ENCODE assay signal across 26 cellular contexts in genomic region chr18:46299465-46300004, GRCh38.
DNase-seq lines count a peak whose midpoint lies in the region; ATAC-seq, FAIRE-seq and TF ChIP-seq lines count a peak whose summit lies in the region.
"Had no signal": no experiment of that assay in that cellular context is flagged by ENCODE, and none has a peak within 500 bp of the region (broad histone marks: within the 10 kb centered on the region; RNA-seq: fewer than 3 reads in every experiment).

No MANE protein-coding gene starts in this region.

- 53% methylated on average over 7 of the region's 7 CpGs for WGBS in A549 (ENCODE audit: missing lambda C conversion rate)
- WGBS in K562 (ENCODE audit: insufficient coverage, low coverage, missing lambda C conversion rate) = 5% methylated on average over 7 of the region's 7 CpGs
- 71 to 80% methylated on average over 7 of the region's 7 CpGs for WGBS in transverse colon (ENCODE audit: low coverage in 1 of 2), 2 donors
- 65 to 74% methylated on average over 7 of the region's 7 CpGs for WGBS in pancreas, 2 donors

- no peak overlapping the region for H3K9ac ChIP-seq in K562 (ENCODE audit: insufficient read depth in 1 of 2, low read depth in 2 of 2, low read length in 2 of 2)
- H3K9ac ChIP-seq: BLaER1 treated with 17β-estradiol and CSF1 and Interleukin-3, amounts not matched to agents 10 nM and 100 nM; GM23248 had no signal

- H3K4me3 ChIP-seq in A549 (no peak overlapping the region), K562 (no peak overlapping the region), transverse colon (no peak overlapping the region), pancreas (no peak overlapping the region)
- H3K4me3 ChIP-seq: BLaER1 treated with 17β-estradiol and CSF1 and Interleukin-3, amounts not matched to agents 10 nM and 100 nM; GM12878; GM23248 had no signal

- H3K27me3 ChIP-seq in K562 (ENCODE audit: control insufficient read depth in 2 of 2, insufficient read depth in 2 of 2, low read length in 2 of 2) (peaks cover 9 to 25% of the 10 kb centered on the region in 2 experiments; a peak in 3 of 5 replicates), transverse colon (no peaks in the 10 kb centered on the region), pancreas (no peaks in the 10 kb centered on the region)
- H3K27me3 ChIP-seq: BE2C; BLaER1 treated with 17β-estradiol and CSF1 and Interleukin-3, amounts not matched to agents 10 nM and 100 nM had no signal

- CTCF ChIA-PET in A549 (lab: Yijun Ruan, JAX) = interaction anchor here (1.0 to 2.4 kb wide), 2 partner anchors 18 to 359 kb away, joined by 3 to 10 read pairs; no protein-coding TSS in a partner anchor
- CTCF ChIA-PET in K562 (lab: Yijun Ruan, JAX; ENCODE audit: low intra/inter-chr PET ratio) = no interaction called here

- H3K9me3 ChIP-seq in A549 = no peaks in the 10 kb centered on the region
- no peaks in the 10 kb centered on the region for H3K9me3 ChIP-seq in K562 (replicated peaks; ENCODE audit: control insufficient read depth, insufficient read depth, low read depth, low read length)
- H3K9me3 ChIP-seq in transverse colon = no peaks in the 10 kb centered on the region
- no peaks in the 10 kb centered on the region for H3K9me3 ChIP-seq in pancreas
- H3K9me3 ChIP-seq: BE2C; BLaER1 treated with 17β-estradiol and CSF1 and Interleukin-3, amounts not matched to agents 10 nM and 100 nM had no signal

- ATAC-seq in A549 = no peak
- ATAC-seq in K562 = no peak
- no peak for ATAC-seq in pancreas
- ATAC-seq: GM12878, HCT116 had no signal

- in situ Hi-C loops in K562 (cut with MboI) (loop anchor here (25.0 kb wide), 1 partner anchor 188 kb away; no protein-coding TSS in a partner anchor), transverse colon (cut with MboI; ENCODE audit: low pct_ligation_motif_present in 1 of 4, low pct_unique_long_range_greater_than_20kb in 1 of 4, low sequenced_read_pairs in 3 of 4) (loop anchor here in 2 of 4 donors (25.0 kb wide), 2 partner anchors 188 to 363 kb away; partner anchors contain the start of gene LOXHD1 (in 2 of the 2))

- no peak overlapping the region for H2AFZ ChIP-seq in K562 (ENCODE audit: low read depth, low read length)
- H2AFZ ChIP-seq: GM23248 had no signal

- TF ChIP-seq CTCF in A549 (IDR thresholded peaks at IDR 0.05) (no peak), K562 (IDR thresholded peaks at IDR 0.05 in 2 of 3, conservative IDR thresholded peaks at IDR 0.05 in 1 of 3; ENCODE audit: insufficient read depth in 2 of 3, low read depth in 1 of 3, low read length in 3 of 3) (no peak), transverse colon (IDR thresholded peaks at IDR 0.05) (no peak), pancreas (IDR thresholded peaks at IDR 0.05) (no peak)

- no peak for TF ChIP-seq EP300 in A549 (IDR thresholded peaks at IDR 0.05)
- TF ChIP-seq EP300 in K562 (IDR thresholded peaks at IDR 0.05; ENCODE audit: low read length) = no peak
- no peak for TF ChIP-seq EP300 in transverse colon (IDR thresholded peaks at IDR 0.05; ENCODE audit: low read depth)

- H3K36me3 ChIP-seq in K562 (ENCODE audit: control insufficient read depth, insufficient read depth, low read length) (no peaks in the 10 kb centered on the region), transverse colon (no peaks in the 10 kb centered on the region), pancreas (no peaks in the 10 kb centered on the region)
- H3K36me3 ChIP-seq: BE2C; BLaER1 treated with 17β-estradiol and CSF1 and Interleukin-3, amounts not matched to agents 10 nM and 100 nM had no signal

- no TSS peak for BruUV-seq in K562 (replicated peaks; lab: Mats Ljungman, UMichigan)

- no peaks in the 10 kb centered on the region for H3K79me2 ChIP-seq in K562 (ENCODE audit: control insufficient read depth, insufficient read depth, low read length)

- no peak for FAIRE-seq in A549 (lab: Jason Lieb, UNC)
- FAIRE-seq in K562 (lab: Jason Lieb, UNC) = no peak
- FAIRE-seq in pancreas (lab: Jason Lieb, UNC) = no peak
- FAIRE-seq: A204.1, D721Med, GM12878, GM19239 had no signal

- no peaks in the 10 kb centered on the region for H3K9me1 ChIP-seq in K562 (ENCODE audit: control insufficient read depth, insufficient read depth, low read length)

- no peak overlapping the region for H3K4me2 ChIP-seq in A549
- no peak overlapping the region for H3K4me2 ChIP-seq in K562 (ENCODE audit: insufficient read depth, low read length)
- H3K4me2 ChIP-seq: BLaER1 treated with 17β-estradiol and CSF1 and Interleukin-3, amounts not matched to agents 10 nM and 100 nM had no signal

- peak; percentile 23 for DNase-seq in NCI-H2227 treated with DMSO at 0.1 percent for 48 hours (lab: John Stamatoyannopoulos, UW)
- DNase-seq in NCI-H2227 (lab: John Stamatoyannopoulos, UW; ENCODE audit: unreplicated experiment) = no peak
- DNase-seq in A549 (ENCODE audit: low read depth in 1 of 2, low spot score in 1 of 2) = no peak
- no peak for DNase-seq in K562 (ENCODE audit: extremely low read depth in 1 of 4, low spot score in 3 of 4)
- peak; percentile 9 for DNase-seq in mesenteric fat pad (ENCODE audit: low spot score)
- no peak for DNase-seq in transverse colon
- no peak for DNase-seq in pancreas
- DNase-seq in inferior parietal cortex (ENCODE audit: extremely low spot score) = no peak
- DNase-seq: ACHN; AML-193; BE2C; CD4-positive, alpha-beta T cell; CD8-positive, alpha-beta memory T cell; DMS 273 treated with DMSO at 0.1 percent for 48 hours; DMS79; EL; GDM1; GM23248; H9 had no signal

- no peaks in the 10 kb centered on the region for H4K20me1 ChIP-seq in K562 (replicated peaks; ENCODE audit: control insufficient read depth, insufficient read depth, low read length)
- H4K20me1 ChIP-seq: BLaER1 treated with 17β-estradiol and CSF1 and Interleukin-3, amounts not matched to agents 10 nM and 100 nM had no signal

- TF ChIP-seq RAD21 in A549 (conservative IDR thresholded peaks at IDR 0.05 in 1 of 2, IDR thresholded peaks at IDR 0.05 in 1 of 2) (no peak), K562 (CRISPR knock-in tag; conservative IDR thresholded peaks at IDR 0.05 in 1 of 2, IDR thresholded peaks at IDR 0.05 in 1 of 2) (no peak)

- intact Hi-C loops in K562 (cut with micrococcal nuclease) = no loop called here
- intact Hi-C loops in transverse colon (cut with DNase I; ENCODE audit: low total_unique reads) = no loop called here
- intact Hi-C loops in pancreas (cut with DNase I) = no loop called here

- H3K4me1 ChIP-seq in A549 (no peaks in the 10 kb centered on the region), K562 (replicated peaks in 1 of 2; ENCODE audit: control insufficient read depth in 2 of 2, insufficient read depth in 2 of 2, low read length in 2 of 2) (no peaks in the 10 kb centered on the region; a peak in 2 of 5 replicates), transverse colon (no peaks in the 10 kb centered on the region), pancreas (no peaks in the 10 kb centered on the region)
- H3K4me1 ChIP-seq: BE2C had no signal

- POLR2A ChIA-PET in A549 (lab: Yijun Ruan, JAX) (no interaction called here), K562 (lab: Yijun Ruan, JAX) (no interaction called here)

- TF ChIP-seq POLR2A in A549 (IDR thresholded peaks at IDR 0.05; ENCODE audit: low read length) = no peak
- TF ChIP-seq POLR2A in K562 (conservative IDR thresholded peaks at IDR 0.05) = no peak
- no peak for TF ChIP-seq POLR2A in transverse colon (IDR thresholded peaks at IDR 0.05)

- H3K27ac ChIP-seq in A549 = no peak overlapping the region
- H3K27ac ChIP-seq in K562 (ENCODE audit: extremely low read depth, low read depth, low read length) = no peak overlapping the region
- H3K27ac ChIP-seq in transverse colon = no peak overlapping the region
- H3K27ac ChIP-seq in pancreas = no peak overlapping the region
- H3K27ac ChIP-seq: 22Rv1; BLaER1 treated with 17β-estradiol and CSF1 and Interleukin-3, amounts not matched to agents 10 nM and 100 nM; GM23248 had no signal

TF ChIP-seq in A549, 52 proteins besides CTCF, POLR2A, EP300 and RAD21:
- TF ChIP-seq JUN (IDR thresholded peaks at IDR 0.05) (no peak), MYC (IDR thresholded peaks at IDR 0.05; ENCODE audit: borderline replicate concordance, low read length) (no peak), MAFK (IDR thresholded peaks at IDR 0.05; ENCODE audit: partially characterized antibody) (peak; percentile 78)

TF ChIP-seq in K562, 482 proteins besides CTCF, POLR2A, EP300 and RAD21:
- no peak for TF ChIP-seq ZNF354B (CRISPR knock-in tag; IDR thresholded peaks at IDR 0.05)
- TF ChIP-seq TARDBP (IDR thresholded peaks at IDR 0.05) = no peak
- TF ChIP-seq C11orf30 (IDR thresholded peaks at IDR 0.05; ENCODE audit: low read depth) = peak; percentile 64; the same call in 1 of the 2 replicates
- no peak for TF ChIP-seq GTF2F1 (IDR thresholded peaks at IDR 0.05; ENCODE audit: low read depth, low read length)
- no peak for TF ChIP-seq L3MBTL2 (IDR thresholded peaks at IDR 0.05)
- no peak for TF ChIP-seq PHB2 (IDR thresholded peaks at IDR 0.05; ENCODE audit: low read depth)
- TF ChIP-seq KDM5B (IDR thresholded peaks at IDR 0.05; ENCODE audit: insufficient replicate concordance, low read depth, low read length) = no peak
- TF ChIP-seq PKNOX1 (IDR thresholded peaks at IDR 0.05) = no peak
- TF ChIP-seq ZNF384 (IDR thresholded peaks at IDR 0.05; ENCODE audit: low read depth, low read length) = no peak
- TF ChIP-seq MAFK (IDR thresholded peaks at IDR 0.05; ENCODE audit: low read length) = peak; percentile 67; the same call in 1 of the 2 replicates
- no peak for TF ChIP-seq NEUROD1 (IDR thresholded peaks at IDR 0.05; ENCODE audit: borderline replicate concordance, low read depth, low read length, partially characterized antibody)
- TF ChIP-seq MAFF (IDR thresholded peaks at IDR 0.05; ENCODE audit: low read length) = peak; percentile 59; the same call in 1 of the 2 replicates
- no peak for TF ChIP-seq STAG1 (CRISPR knock-in tag; IDR thresholded peaks at IDR 0.05; ENCODE audit: borderline replicate concordance)
- peak; percentile 85 for TF ChIP-seq ZNF316 (IDR thresholded peaks at IDR 0.05)
- peak; percentile 65 for TF ChIP-seq MAFG (tag; conservative IDR thresholded peaks at IDR 0.05)
- no peak for TF ChIP-seq POLR3G (IDR thresholded peaks at IDR 0.05; ENCODE audit: extremely low read depth, insufficient read length, insufficient replicate concordance)

Comparison
In these comparisons a context has a peak if more than half of its experiments do, and no peak if none do; other contexts are left out.
1. DNase-seq: peak in NCI-H2227 treated with DMSO at 0.1 percent for 48 hours (single experiment) and mesenteric fat pad (single experiment); none in NCI-H2227 (single experiment), A549 (0 of 2), K562 (0 of 4), transverse colon (single experiment), pancreas (0 of 6) and inferior parietal cortex (single experiment).